Comparison of ENCODE assay signal across 5 cellular contexts in the genomic region with DNA sequence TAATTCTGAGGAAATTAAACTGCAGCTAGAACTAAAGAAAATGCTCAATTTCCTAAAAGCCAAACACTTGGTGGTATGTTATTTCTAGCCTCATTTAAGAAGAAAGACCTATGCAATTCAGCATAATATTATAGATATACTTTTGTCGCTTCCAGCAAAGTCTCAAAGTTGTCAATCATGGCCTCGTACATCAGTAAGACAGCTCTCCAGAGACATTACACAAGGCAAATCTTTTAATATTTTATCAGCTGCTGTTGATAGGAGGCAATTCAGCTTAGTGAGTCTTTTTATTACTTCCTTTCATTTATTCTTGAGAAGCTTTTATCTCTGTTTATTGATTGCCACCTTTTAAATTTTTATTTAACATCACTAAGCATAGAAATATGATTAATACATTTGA.
"Had no signal": no experiment of that assay in that cellular context is flagged by ENCODE, and none has a peak within 500 bp of the region (broad histone marks: within the 10 kb centered on the region; RNA-seq: fewer than 3 reads in every experiment).

No MANE protein-coding gene starts in this region.

- H3K4me3 ChIP-seq: GM23338, HAP-1 had no signal

- H3K27ac ChIP-seq: HL-60 had no signal

- H2AFZ ChIP-seq: GM23338 had no signal

- H3K4me2 ChIP-seq: GM23338 had no signal

- H3K4me1 ChIP-seq: HAP-1 had no signal

- H3K36me3 ChIP-seq: HAP-1 had no signal

- H3K9me3 ChIP-seq: HAP-1 had no signal

- DNase-seq: H7, HFFc6 had no signal
